ENCODE assay signal across 8 cellular contexts in genomic region chr15:28107111-28107893, GRCh38. TPM values are rescaled to one million over a fixed set of nuclear protein-coding genes. Genes with fewer than 3 reads are reported as not detected.
DNase-seq lines count a peak whose midpoint lies in the region; ATAC-seq, FAIRE-seq and TF ChIP-seq lines count a peak whose summit lies in the region.

No MANE protein-coding gene starts in this region.

- H3K27me3 ChIP-seq in GM06990 (replicated peaks; ENCODE audit: control insufficient read depth, insufficient read depth, low read length): no peaks in the 10 kb centered on the region; the same call in 1 of the 2 replicates
- peaks cover 36% of the 10 kb centered on the region for H3K27me3 ChIP-seq in left ventricle myocardium inferior (ENCODE audit: low read depth)
- H3K27me3 ChIP-seq in prostate gland (replicated peaks; ENCODE audit: insufficient read depth): no peaks in the 10 kb centered on the region
- H3K27me3 ChIP-seq in small intestine (ENCODE audit: control insufficient read depth in 2 of 2, insufficient read depth in 2 of 2, low read length in 2 of 2): peaks cover 0 to 19% of the 10 kb centered on the region in 2 donors

- H3K4me3 Mint-ChIP-seq in activated T-cell treated with anti-CD3 and anti-CD28 coated beads, Interleukin-2, amount 50 U/mL, for 72 hours: peak overlapping the region; percentile 87 to 90

- peaks cover 6% of the 10 kb centered on the region for H3K4me1 Mint-ChIP-seq in activated T-cell treated with anti-CD3 and anti-CD28 coated beads, Interleukin-2, amount 50 U/mL, for 72 hours (ENCODE audit: low read depth)

- H3K36me3 ChIP-seq in GM06990 (ENCODE audit: control insufficient read depth, insufficient read depth, low read length) (peaks cover 2% of the 10 kb centered on the region), left ventricle myocardium inferior (peaks cover 13% of the 10 kb centered on the region), prostate gland (peaks cover 0 to 6% of the 10 kb centered on the region in 2 donors), small intestine (ENCODE audit: control insufficient read depth in 2 of 2, insufficient read depth in 2 of 2, low read length in 2 of 2) (peaks cover 2 to 5% of the 10 kb centered on the region in 2 donors)

- DNase-seq in GM06990 (ENCODE audit: extremely low read depth, insufficient read length): no peak
- DNase-seq in activated T-cell treated with anti-CD3 and anti-CD28 coated beads, Interleukin-2, amount 50 U/mL, for 72 hours: peak; percentile 13 to 22
- DNase-seq in left ventricle myocardium inferior: peak; percentile 8
- DNase-seq in prostate gland (ENCODE audit: low spot score): no peak
- DNase-seq in NCI-H446 (lab: John Stamatoyannopoulos, UW): no peak
- DNase-seq in NCI-H2227 treated with DMSO at 0.1 percent for 48 hours (lab: John Stamatoyannopoulos, UW): no peak
- DNase-seq in COLO668 (lab: John Stamatoyannopoulos, UW; ENCODE audit: unreplicated experiment): no peak
- DNase-seq in small intestine: no peak

- no peaks in the 10 kb centered on the region for H3K9me3 Mint-ChIP-seq in activated T-cell treated with anti-CD3 and anti-CD28 coated beads, Interleukin-2, amount 50 U/mL, for 72 hours

- H3K27ac ChIP-seq in left ventricle myocardium inferior (replicated peaks) (no peak overlapping the region), prostate gland (peak overlapping the region in 1 of 2 donors; percentile 4), small intestine (ENCODE audit: low read depth in 1 of 2, low read length in 1 of 2) (no peak overlapping the region)

- TF ChIP-seq CTCF in GM06990 (IDR thresholded peaks at IDR 0.05; ENCODE audit: insufficient read depth, low read length, poor library complexity, severe bottlenecking) (no peak), left ventricle myocardium inferior (IDR thresholded peaks at IDR 0.05; ENCODE audit: borderline replicate concordance) (no peak), prostate gland (IDR thresholded peaks at IDR 0.05) (no peak)

- peak; percentile 51 to 59 for ATAC-seq in activated T-cell treated with anti-CD3 and anti-CD28 coated beads, Interleukin-2, amount 50 U/mL, for 72 hours (replicated peaks in 1 of 2)

- no peak overlapping the region for H3K27ac Mint-ChIP-seq in activated T-cell treated with anti-CD3 and anti-CD28 coated beads, Interleukin-2, amount 50 U/mL, for 72 hours

- no peaks in the 10 kb centered on the region for H3K9me3 ChIP-seq in left ventricle myocardium inferior (replicated peaks)
- no peaks in the 10 kb centered on the region for H3K9me3 ChIP-seq in prostate gland
- H3K9me3 ChIP-seq in small intestine (ENCODE audit: control insufficient read depth, low read depth): no peaks in the 10 kb centered on the region

- H3K4me1 ChIP-seq in left ventricle myocardium inferior (peaks cover 16% of the 10 kb centered on the region), prostate gland (replicated peaks) (peaks cover 3% of the 10 kb centered on the region), small intestine (ENCODE audit: control insufficient read depth in 2 of 2, insufficient read depth in 1 of 2, low read depth in 1 of 2, low read length in 1 of 2) (peaks cover 0 to 4% of the 10 kb centered on the region in 2 donors)

- peaks cover 24% of the 10 kb centered on the region for H3K27me3 Mint-ChIP-seq in activated T-cell treated with anti-CD3 and anti-CD28 coated beads, Interleukin-2, amount 50 U/mL, for 72 hours (ENCODE audit: low read depth)

- intact Hi-C loops in left ventricle myocardium inferior (cut with micrococcal nuclease) (no loop called here), prostate gland (cut with DNase I) (no loop called here)

- H3K4me3 ChIP-seq in GM06990 (replicated peaks; ENCODE audit: low read depth, low read length) (peak overlapping the region; percentile 47), left ventricle myocardium inferior (peak overlapping the region; percentile 76), prostate gland (peak overlapping the region; percentile 39 to 44), small intestine (ENCODE audit: low read depth in 1 of 2, low read length in 2 of 2) (peak overlapping the region in 1 of 2 donors; percentile 24)

- H3K36me3 Mint-ChIP-seq in activated T-cell treated with anti-CD3 and anti-CD28 coated beads, Interleukin-2, amount 50 U/mL, for 72 hours (ENCODE audit: insufficient read depth in 2 of 2): peaks cover 2 to 6% of the 10 kb centered on the region in 2 donors

- no peak for TF ChIP-seq POLR2A in prostate gland (IDR thresholded peaks at IDR 0.05)

- 2% methylated on average over 34 of the region's 62 CpGs for WGBS in prostate gland
- WGBS in small intestine, 3 donors: 5 to 17% (median 11%) methylated on average over 58 to 62 of the region's 62 CpGs

- no peak for FAIRE-seq in small intestine (lab: Jason Lieb, UNC)

RNA-seq across cellular contexts. Expression of gene OCA2, which starts 8.2 kb away (rescaled TPM):
- total RNA-seq in activated T-cell treated with anti-CD3 and anti-CD28 coated beads, Interleukin-2, amount 50 U/mL, for 72 hours: under 1 TPM in 1 of 2 donors, not detected in 1; 0.14 TPM
- total RNA-seq in left ventricle myocardium inferior: not detected
- 1 to 10 TPM in 1 of 2 donors, not detected in 1; 3.7 TPM for total RNA-seq in prostate gland
- under 1 TPM in 1 of 3 donors, not detected in 2; 0.07 TPM for polyA plus RNA-seq in small intestine

Comparison
In these comparisons a context has a peak if more than half of its experiments do, and no peak if none do; other contexts are left out.
1. DNase-seq: peak in activated T-cell treated with anti-CD3 and anti-CD28 coated beads, Interleukin-2, amount 50 U/mL, for 72 hours (2 of 2) and left ventricle myocardium inferior (single experiment); none in GM06990 (single experiment), prostate gland (single experiment), NCI-H446 (0 of 2), NCI-H2227 treated with DMSO at 0.1 percent for 48 hours (single experiment), COLO668 (single experiment) and small intestine (single experiment).